In the genomic region with DNA sequence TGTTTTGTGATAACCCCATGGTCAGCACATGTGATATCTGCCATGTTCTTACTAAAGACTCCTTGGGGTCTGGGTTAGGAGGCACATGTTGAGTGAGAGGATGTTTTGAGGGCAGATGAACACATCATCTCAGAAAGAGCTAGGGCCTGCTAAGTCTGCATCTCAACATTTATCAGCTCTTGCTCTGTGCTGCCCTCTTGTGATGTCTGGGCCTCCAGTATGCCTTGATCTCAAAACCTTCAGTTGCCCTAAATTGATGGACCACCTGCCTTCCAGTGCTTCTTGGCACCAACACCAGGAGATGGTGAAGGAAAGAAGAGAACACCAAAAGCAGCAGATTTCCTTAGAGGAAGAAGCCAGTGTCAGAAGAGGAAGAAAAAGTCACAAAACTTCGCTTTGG, we compare ENCODE assay signal across 8 cellular contexts. TPM values are rescaled to one million over a fixed set of nuclear protein-coding genes. Genes with fewer than 3 reads are reported as not detected.
DNase-seq lines count a peak whose midpoint lies in the region; ATAC-seq, FAIRE-seq and TF ChIP-seq lines count a peak whose summit lies in the region.

No MANE protein-coding gene starts in this region.

- H3K4me2 ChIP-seq in MM.1S (ENCODE audit: low read depth, low read length) (no peak overlapping the region), neural progenitor cell (no peak overlapping the region)

- H3K4me1 Mint-ChIP-seq in neural progenitor cell = peaks cover 10% of the 10 kb centered on the region

- H3K36me3 Mint-ChIP-seq in neural progenitor cell = peaks cover 31% of the 10 kb centered on the region

- H4K20me1 ChIP-seq in MM.1S (ENCODE audit: insufficient read depth, low read length) (no peaks in the 10 kb centered on the region), neural progenitor cell (ENCODE audit: low read depth) (no peaks in the 10 kb centered on the region)

- DNase-seq in MM.1S = no peak
- peak; percentile 27 for DNase-seq in bronchial epithelial cell (ENCODE audit: low read depth)
- DNase-seq in neural progenitor cell (ENCODE audit: low spot score) = peak; percentile 39
- DNase-seq in NCI-H1436 (lab: John Stamatoyannopoulos, UW) = no peak
- DNase-seq in GM12891 (ENCODE audit: insufficient read length, low spot score) = no peak

- H3K27ac ChIP-seq in MM.1S (ENCODE audit: low read length) = no peak overlapping the region
- H3K27ac ChIP-seq in neural progenitor cell = no peak overlapping the region

- H3K27me3 ChIP-seq in MM.1S (replicated peaks; ENCODE audit: insufficient read depth, low read length) = no peaks in the 10 kb centered on the region
- no peaks in the 10 kb centered on the region for H3K27me3 ChIP-seq in bronchial epithelial cell (ENCODE audit: control insufficient read depth, insufficient read depth, low read length)
- no peaks in the 10 kb centered on the region for H3K27me3 ChIP-seq in neural progenitor cell

- no peak overlapping the region for H3K4me3 ChIP-seq in GM12875 (ENCODE audit: low read depth, low read length)
- no peak overlapping the region for H3K4me3 ChIP-seq in MM.1S (ENCODE audit: low read length)
- H3K4me3 ChIP-seq in bronchial epithelial cell (ENCODE audit: low read depth, low read length) = no peak overlapping the region
- H3K4me3 ChIP-seq in neural progenitor cell = no peak overlapping the region

- H3K9ac ChIP-seq in MM.1S (ENCODE audit: low read length) (no peak overlapping the region), neural progenitor cell (no peak overlapping the region)

- H3K9me3 Mint-ChIP-seq in neural progenitor cell = peaks cover 9% of the 10 kb centered on the region

- no peaks in the 10 kb centered on the region for H3K9me2 ChIP-seq in MM.1S (replicated peaks; ENCODE audit: insufficient read depth, low read length)

- H3K27me3 Mint-ChIP-seq in neural progenitor cell (ENCODE audit: insufficient read depth, low read depth) = no peaks in the 10 kb centered on the region

- no peak overlapping the region for H3K4me3 Mint-ChIP-seq in neural progenitor cell

- peak; percentile 65 for TF ChIP-seq CTCF in GM12875 (IDR thresholded peaks at IDR 0.05; ENCODE audit: borderline replicate concordance, insufficient read depth, low read depth, low read length)
- TF ChIP-seq CTCF in MM.1S (IDR thresholded peaks at IDR 0.05; ENCODE audit: low read length) = peak; percentile 43
- TF ChIP-seq CTCF in bronchial epithelial cell (IDR thresholded peaks at IDR 0.05; ENCODE audit: insufficient read depth, low read length, severe bottlenecking) = peak; percentile 58
- TF ChIP-seq CTCF in neural progenitor cell (IDR thresholded peaks at IDR 0.05) = peak; percentile 49

- H3F3A ChIP-seq in MM.1S (ENCODE audit: insufficient read depth, low read length) (no peaks in the 10 kb centered on the region), neural progenitor cell (ENCODE audit: low read depth) (no peaks in the 10 kb centered on the region)

- no peak for FAIRE-seq in bronchial epithelial cell (lab: Jason Lieb, UNC)
- FAIRE-seq in GM12891 (lab: Jason Lieb, UNC) = no peak

- H3K79me2 ChIP-seq in MM.1S (ENCODE audit: low read length) (no peaks in the 10 kb centered on the region), neural progenitor cell (ENCODE audit: low read depth) (peaks cover 50% of the 10 kb centered on the region)

- TF ChIP-seq POLR2A in GM12891 (IDR thresholded peaks at IDR 0.05; ENCODE audit: low read depth, low read length) = no peak

- H3K36me3 ChIP-seq in MM.1S (replicated peaks; ENCODE audit: insufficient read depth, low read length) (no peaks in the 10 kb centered on the region), bronchial epithelial cell (ENCODE audit: control insufficient read depth, insufficient read depth, low read length) (no peaks in the 10 kb centered on the region), neural progenitor cell (no peaks in the 10 kb centered on the region)

- H3K9me3 ChIP-seq in MM.1S (replicated peaks; ENCODE audit: insufficient read depth, low read length) = no peaks in the 10 kb centered on the region
- no peaks in the 10 kb centered on the region for H3K9me3 ChIP-seq in neural progenitor cell (ENCODE audit: low read depth)

- H2AFZ ChIP-seq in MM.1S (ENCODE audit: low read length) = no peak overlapping the region
- H2AFZ ChIP-seq in neural progenitor cell (replicated peaks) = no peak overlapping the region

- no peak overlapping the region for H3K27ac Mint-ChIP-seq in neural progenitor cell

- H3K4me1 ChIP-seq in MM.1S (ENCODE audit: low read length) = no peaks in the 10 kb centered on the region
- peaks cover 3% of the 10 kb centered on the region for H3K4me1 ChIP-seq in neural progenitor cell

- ATAC-seq in HG03108 (IDR thresholded peaks at IDR 0.05; ENCODE audit: unreplicated experiment) (no peak), HG02840 (IDR thresholded peaks at IDR 0.05; ENCODE audit: low FRiP score, unreplicated experiment) (no peak)

TF ChIP-seq in GM12891, 5 proteins besides CTCF, POLR2A, EP300 and RAD21:
- TF ChIP-seq POLR2AphosphoS5 (IDR thresholded peaks at IDR 0.05; ENCODE audit: low read depth, low read length) (no peak), TAF1 (IDR thresholded peaks at IDR 0.05; ENCODE audit: low read depth, low read length) (no peak), PAX5 (IDR thresholded peaks at IDR 0.05; ENCODE audit: insufficient read depth, low read length, severe bottlenecking) (no peak), POU2F2 (IDR thresholded peaks at IDR 0.05; ENCODE audit: low read depth, low read length) (no peak), SPI1 (IDR thresholded peaks at IDR 0.05; ENCODE audit: low read depth, low read length) (no peak)

RNA-seq across cellular contexts. Expression of a gene that starts 22.5 kb away (rescaled TPM):
- 3.2 and 3.4 TPM in 2 replicates for total RNA-seq in bronchial epithelial cell
- 22.8 and 29.5 TPM in 2 replicates for total RNA-seq in neural progenitor cell (ENCODE audit: low replicate concordance)
- polyA plus RNA-seq in GM12891 (2012; ENCODE audit: low read depth, missing spikeins) = 0.18 TPM

Comparison
In these comparisons a context has a peak if more than half of its experiments do, and no peak if none do; other contexts are left out.
1. DNase-seq: peak in bronchial epithelial cell (single experiment) and neural progenitor cell (single experiment); none in MM.1S (single experiment), NCI-H1436 (single experiment) and GM12891 (single experiment).
2. Peak in every context shown above with its lines, with median percentiles within 50 percentile points of each other: CTCF ChIP-seq.